Comparison of ENCODE assay signal across 1 cellular context in the genomic region with DNA sequence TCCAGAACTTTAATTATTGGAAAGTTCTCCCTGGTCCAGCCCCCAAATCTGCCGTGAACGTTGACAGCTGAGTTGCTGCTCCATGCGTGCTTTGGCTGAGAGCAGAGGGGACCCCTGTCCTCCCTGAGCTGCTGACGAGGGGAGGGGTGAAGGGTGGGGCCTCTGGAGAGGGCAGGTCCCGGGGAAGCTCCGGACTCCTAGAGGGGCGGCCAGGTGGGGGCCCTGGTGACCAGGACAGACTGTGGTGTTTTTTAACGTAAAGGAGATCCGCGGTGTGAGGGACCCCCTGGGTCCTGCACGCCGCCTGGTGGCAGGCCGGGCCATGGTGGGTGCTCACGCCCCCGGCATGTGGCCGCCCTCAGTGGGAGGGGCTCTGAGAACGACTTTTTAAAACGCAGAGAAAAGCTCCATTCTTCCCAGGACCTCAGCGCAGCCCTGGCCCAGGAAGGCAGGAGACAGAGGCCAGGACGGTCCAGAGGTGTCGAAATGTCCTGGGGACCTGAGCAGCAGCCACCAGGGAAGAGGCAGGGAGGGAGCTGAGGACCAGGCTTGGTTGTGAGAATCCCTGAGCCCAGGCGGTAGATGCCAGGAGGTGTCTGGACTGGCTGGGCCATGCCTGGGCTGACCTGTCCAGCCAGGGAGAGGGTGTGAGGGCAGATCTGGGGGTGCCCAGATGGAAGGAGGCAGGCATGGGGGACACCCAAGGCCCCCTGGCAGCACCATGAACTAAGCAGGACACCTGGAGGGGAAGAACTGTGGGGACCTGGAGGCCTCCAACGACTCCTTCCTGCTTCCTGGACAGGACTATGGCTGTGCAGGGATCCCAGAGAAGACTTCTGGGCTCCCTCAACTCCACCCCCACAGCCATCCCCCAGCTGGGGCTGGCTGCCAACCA.
TF ChIP-seq lines count a peak whose summit lies in the region.

A gene (plus strand): TSS at position 410 of the 895 bp plus-strand sequence. CDS start 397 bp downstream, at position 807.

TF ChIP-seq in GM12878, 131 proteins besides CTCF, POLR2A, EP300 and RAD21 (continued from another document):
- TF ChIP-seq, protein P1, sequence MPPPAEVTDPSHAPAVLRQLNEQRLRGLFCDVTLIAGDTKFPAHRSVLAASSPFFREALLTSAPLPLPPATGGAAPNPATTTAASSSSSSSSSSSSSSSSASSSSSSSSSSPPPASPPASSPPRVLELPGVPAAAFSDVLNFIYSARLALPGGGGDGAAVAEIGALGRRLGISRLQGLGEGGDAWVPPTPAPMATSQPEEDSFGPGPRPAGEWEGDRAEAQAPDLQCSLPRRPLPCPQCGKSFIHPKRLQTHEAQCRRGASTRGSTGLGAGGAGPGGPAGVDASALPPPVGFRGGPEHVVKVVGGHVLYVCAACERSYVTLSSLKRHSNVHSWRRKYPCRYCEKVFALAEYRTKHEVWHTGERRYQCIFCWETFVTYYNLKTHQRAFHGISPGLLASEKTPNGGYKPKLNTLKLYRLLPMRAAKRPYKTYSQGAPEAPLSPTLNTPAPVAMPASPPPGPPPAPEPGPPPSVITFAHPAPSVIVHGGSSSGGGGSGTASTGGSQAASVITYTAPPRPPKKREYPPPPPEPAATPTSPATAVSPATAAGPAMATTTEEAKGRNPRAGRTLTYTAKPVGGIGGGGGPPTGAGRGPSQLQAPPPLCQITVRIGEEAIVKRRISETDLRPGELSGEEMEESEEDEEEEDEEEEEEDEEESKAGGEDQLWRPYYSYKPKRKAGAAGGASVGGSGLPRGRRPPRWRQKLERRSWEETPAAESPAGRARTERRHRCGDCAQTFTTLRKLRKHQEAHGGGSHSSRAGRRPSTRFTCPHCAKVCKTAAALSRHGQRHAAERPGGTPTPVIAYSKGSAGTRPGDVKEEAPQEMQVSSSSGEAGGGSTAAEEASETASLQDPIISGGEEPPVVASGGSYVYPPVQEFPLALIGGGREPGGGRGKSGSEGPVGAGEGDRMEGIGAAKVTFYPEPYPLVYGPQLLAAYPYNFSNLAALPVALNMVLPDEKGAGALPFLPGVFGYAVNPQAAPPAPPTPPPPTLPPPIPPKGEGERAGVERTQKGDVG (CRISPR knock-in tag; IDR thresholded peaks at IDR 0.05): no peak
- TF ChIP-seq EGR1 (IDR thresholded peaks at IDR 0.05; ENCODE audit: borderline replicate concordance in 1 of 2, low read depth in 2 of 2, low read length in 2 of 2): peak in 1 of 2 experiments; percentile 54; a peak in 1 of 3 replicates
- TF ChIP-seq NBN (IDR thresholded peaks at IDR 0.05): no peak
